ENCODE assay signal across 10 cellular contexts in the genomic region with DNA sequence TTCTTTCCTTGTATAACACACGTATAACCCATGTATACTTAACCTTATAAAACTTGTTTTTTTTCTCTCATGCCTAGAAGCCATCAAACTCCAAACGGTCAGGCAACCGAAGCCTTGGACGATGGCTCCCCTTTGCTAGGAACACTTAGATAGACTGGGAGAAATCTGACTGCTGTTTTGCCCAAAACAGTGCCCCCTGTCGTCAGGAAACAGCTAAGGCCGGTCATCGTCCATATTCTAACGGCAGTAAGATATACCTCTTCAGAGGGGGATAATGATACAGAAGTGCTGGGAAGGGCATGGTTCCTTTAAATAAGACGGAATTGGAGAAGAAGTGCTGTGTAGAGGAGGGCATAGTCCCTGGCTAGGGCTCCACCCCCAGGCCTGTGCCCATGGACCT.
DNase-seq lines count a peak whose midpoint lies in the region; ATAC-seq, FAIRE-seq and TF ChIP-seq lines count a peak whose summit lies in the region.
"Had no signal": no experiment of that assay in that cellular context is flagged by ENCODE, and none has a peak within 500 bp of the region (broad histone marks: within the 10 kb centered on the region; RNA-seq: fewer than 3 reads in every experiment).

No MANE protein-coding gene starts in this region.

- TF ChIP-seq POLR2A in GM12878 (IDR thresholded peaks at IDR 0.05; ENCODE audit: low read depth, low read length) (no peak), gastroesophageal sphincter (IDR thresholded peaks at IDR 0.05) (no peak)

- peaks cover 3 to 4% (median 3%) of the 10 kb centered on the region in 3 donors for H3K27me3 Mint-ChIP-seq in immature natural killer cell (ENCODE audit: low read depth in 3 of 3)

- TF ChIP-seq CTCF in BJ (IDR thresholded peaks at IDR 0.05; ENCODE audit: insufficient read depth, low read depth, low read length) (peak; percentile 42), GM12873 (IDR thresholded peaks at IDR 0.05; ENCODE audit: insufficient read depth, low read depth, low read length, missing control alignments) (peak; percentile 18), GM12878 (IDR thresholded peaks at IDR 0.05 in 2 of 3, conservative IDR thresholded peaks at IDR 0.05 in 1 of 3; ENCODE audit: control insufficient read depth in 2 of 3, extremely low read depth in 1 of 3, insufficient read depth in 1 of 3, low read depth in 3 of 3, low read length in 3 of 3) (peak; percentile 1 to 42 (median 17); a peak in 1 of 6 replicates), gastroesophageal sphincter (IDR thresholded peaks at IDR 0.05) (peak in 1 of 4 experiments; percentile 15)

- H3K36me3 Mint-ChIP-seq in immature natural killer cell = peaks cover 0 to 8% (median 8%) of the 10 kb centered on the region in 3 donors

- H3K27me3 ChIP-seq in BJ (ENCODE audit: control insufficient read depth, insufficient read depth, low read length) (no peaks in the 10 kb centered on the region), GM12878 (replicated peaks in 1 of 2; ENCODE audit: control insufficient read depth in 2 of 2, insufficient read depth in 2 of 2, low read length in 1 of 2) (no peaks in the 10 kb centered on the region), gastroesophageal sphincter (no peaks in the 10 kb centered on the region)

- no peaks in the 10 kb centered on the region for H3K4me1 ChIP-seq in GM12878 (ENCODE audit: control insufficient read depth, insufficient read depth, low read length)
- no peaks in the 10 kb centered on the region for H3K4me1 ChIP-seq in gastroesophageal sphincter

- WGBS in GM12878 (ENCODE audit: insufficient coverage, insufficient replicate concordance, low lambda C conversion rate, missing lambda C conversion rate) = 95% methylated on average over 9 of the region's 9 CpGs
- 72% methylated on average over 8 to 9 of the region's 9 CpGs for WGBS in gastroesophageal sphincter (ENCODE audit: low coverage in 1 of 2), 2 donors

- H3K27ac Mint-ChIP-seq in immature natural killer cell = no peak overlapping the region

- intact Hi-C loops in GM12878 (cut with micrococcal nuclease; ENCODE audit: unreplicated experiment) = no loop called here

- BruUV-seq in GM12878 (replicated peaks; lab: Mats Ljungman, UMichigan) = no TSS peak

- no peaks in the 10 kb centered on the region for H4K20me1 ChIP-seq in GM12878 (ENCODE audit: control insufficient read depth, insufficient read depth)

- TF ChIP-seq EP300 in GM12878 (IDR thresholded peaks at IDR 0.05; ENCODE audit: borderline replicate concordance in 1 of 2, control insufficient read depth in 1 of 2, low read depth in 2 of 2, low read length in 2 of 2) (no peak), gastroesophageal sphincter (IDR thresholded peaks at IDR 0.05) (no peak)

- no peak overlapping the region for H3K4me3 Mint-ChIP-seq in immature natural killer cell

- CTCF ChIA-PET in BJ (lab: Yijun Ruan, JAX) (interaction anchor here (1.0 kb wide), 1 partner anchor 31 kb away, joined by 3 read pairs; no protein-coding TSS in a partner anchor), GM12878 (lab: Yijun Ruan, JAX) (interaction anchor here (0.6 to 2.2 kb wide), 12 partner anchors 8 to 628 kb away, joined by 3 to 7 read pairs (median 4); no protein-coding TSS in a partner anchor)

- no peak for TF ChIP-seq RAD21 in GM12878 (IDR thresholded peaks at IDR 0.05; ENCODE audit: insufficient read depth, low read depth, low read length)

- no peaks in the 10 kb centered on the region for H3K79me2 ChIP-seq in GM12878 (ENCODE audit: control insufficient read depth, insufficient read depth, low read length)

- RAD21 ChIA-PET in GM12878 (lab: Charles Lee; ENCODE audit: unreplicated experiment) = interaction anchor here (0.8 to 2.2 kb wide), 2 partner anchors 226 to 446 kb away, joined by 3 to 9 read pairs; no protein-coding TSS in a partner anchor

- H3K9me3 Mint-ChIP-seq in immature natural killer cell = peaks cover 2 to 13% (median 3%) of the 10 kb centered on the region in 6 donors

- H3K4me3 ChIP-seq in BJ (ENCODE audit: low read depth, low read length) (no peak overlapping the region), GM12878 (no peak overlapping the region), gastroesophageal sphincter (no peak overlapping the region)

- no peak overlapping the region for H2AFZ ChIP-seq in GM12878 (ENCODE audit: control insufficient read depth, low read depth, low read length)

- no peak for DNase-seq in BJ (ENCODE audit: low read depth)
- no peak for DNase-seq in GM12878 (ENCODE audit: low read depth, low spot score)
- DNase-seq in immature natural killer cell = peak in 2 of 3 donors; percentile 6 to 19
- DNase-seq in Kasumi-1 (lab: John Stamatoyannopoulos, UW) = no peak
- DNase-seq in NCI-H2107 (lab: John Stamatoyannopoulos, UW) = no peak
- DNase-seq: activated naive CD4-positive, alpha-beta T cell; NCI-H1092; NCI-H526 had no signal

- ATAC-seq in GM12878 (no peak), gastroesophageal sphincter (no peak)

- FAIRE-seq in GM12878 (lab: Jason Lieb, UNC) = no peak

- H3K4me1 Mint-ChIP-seq in immature natural killer cell = no peaks in the 10 kb centered on the region

- H3K27ac ChIP-seq in GM12878 (ENCODE audit: control insufficient read depth, insufficient read depth) (no peak overlapping the region), gastroesophageal sphincter (no peak overlapping the region)

- no peak overlapping the region for H3K4me2 ChIP-seq in GM12878 (ENCODE audit: control insufficient read depth, insufficient read depth)

- no peak overlapping the region for H3K9ac ChIP-seq in GM12878 (ENCODE audit: control insufficient read depth, insufficient read depth, low read length)

- in situ Hi-C loops in GM12878 (cut with MboI) = no loop called here

- SMC1A ChIA-PET in GM12878 (lab: Charles Lee; ENCODE audit: uncharacterized antibody, unreplicated experiment) = interaction anchor here (1.0 to 1.6 kb wide), 3 partner anchors 23 to 446 kb away, joined by 3 to 9 read pairs (median 3); no protein-coding TSS in a partner anchor

- no peaks in the 10 kb centered on the region for H3K36me3 ChIP-seq in BJ (ENCODE audit: control insufficient read depth, insufficient read depth, low read length)
- H3K36me3 ChIP-seq in GM12878 (ENCODE audit: control insufficient read depth in 2 of 2, insufficient read depth in 2 of 2, low read length in 1 of 2) = no peaks in the 10 kb centered on the region
- H3K36me3 ChIP-seq in gastroesophageal sphincter = peaks cover 0 to 11% of the 10 kb centered on the region in 2 donors

- H3K9me3 ChIP-seq in GM12878 (replicated peaks; ENCODE audit: control insufficient read depth, insufficient read depth, low read length) = peaks cover 5% of the 10 kb centered on the region; the same call in 2 of the 3 replicates
- peaks cover 0 to 26% (median 0%) of the 10 kb centered on the region in 3 donors for H3K9me3 ChIP-seq in gastroesophageal sphincter

- POLR2A ChIA-PET in BJ (lab: Charles Lee) = no interaction called here
- POLR2A ChIA-PET in GM12878 (lab: Charles Lee) = no interaction called here

TF ChIP-seq in GM12878, 131 proteins besides CTCF, POLR2A, EP300 and RAD21:
- TF ChIP-seq, protein P1, sequence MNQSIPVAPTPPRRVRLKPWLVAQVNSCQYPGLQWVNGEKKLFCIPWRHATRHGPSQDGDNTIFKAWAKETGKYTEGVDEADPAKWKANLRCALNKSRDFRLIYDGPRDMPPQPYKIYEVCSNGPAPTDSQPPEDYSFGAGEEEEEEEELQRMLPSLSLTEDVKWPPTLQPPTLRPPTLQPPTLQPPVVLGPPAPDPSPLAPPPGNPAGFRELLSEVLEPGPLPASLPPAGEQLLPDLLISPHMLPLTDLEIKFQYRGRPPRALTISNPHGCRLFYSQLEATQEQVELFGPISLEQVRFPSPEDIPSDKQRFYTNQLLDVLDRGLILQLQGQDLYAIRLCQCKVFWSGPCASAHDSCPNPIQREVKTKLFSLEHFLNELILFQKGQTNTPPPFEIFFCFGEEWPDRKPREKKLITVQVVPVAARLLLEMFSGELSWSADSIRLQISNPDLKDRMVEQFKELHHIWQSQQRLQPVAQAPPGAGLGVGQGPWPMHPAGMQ (IDR thresholded peaks at IDR 0.05; ENCODE audit: borderline replicate concordance) = no peak
- TF ChIP-seq CREB1 (IDR thresholded peaks at IDR 0.05; ENCODE audit: low read depth) = no peak
- no peak for TF ChIP-seq ZNF622 (IDR thresholded peaks at IDR 0.05)
- TF ChIP-seq SMC3 (IDR thresholded peaks at IDR 0.05; ENCODE audit: borderline replicate concordance, low read length) = peak; percentile 14; the same call in 1 of the 2 replicates
- TF ChIP-seq, protein P2, sequence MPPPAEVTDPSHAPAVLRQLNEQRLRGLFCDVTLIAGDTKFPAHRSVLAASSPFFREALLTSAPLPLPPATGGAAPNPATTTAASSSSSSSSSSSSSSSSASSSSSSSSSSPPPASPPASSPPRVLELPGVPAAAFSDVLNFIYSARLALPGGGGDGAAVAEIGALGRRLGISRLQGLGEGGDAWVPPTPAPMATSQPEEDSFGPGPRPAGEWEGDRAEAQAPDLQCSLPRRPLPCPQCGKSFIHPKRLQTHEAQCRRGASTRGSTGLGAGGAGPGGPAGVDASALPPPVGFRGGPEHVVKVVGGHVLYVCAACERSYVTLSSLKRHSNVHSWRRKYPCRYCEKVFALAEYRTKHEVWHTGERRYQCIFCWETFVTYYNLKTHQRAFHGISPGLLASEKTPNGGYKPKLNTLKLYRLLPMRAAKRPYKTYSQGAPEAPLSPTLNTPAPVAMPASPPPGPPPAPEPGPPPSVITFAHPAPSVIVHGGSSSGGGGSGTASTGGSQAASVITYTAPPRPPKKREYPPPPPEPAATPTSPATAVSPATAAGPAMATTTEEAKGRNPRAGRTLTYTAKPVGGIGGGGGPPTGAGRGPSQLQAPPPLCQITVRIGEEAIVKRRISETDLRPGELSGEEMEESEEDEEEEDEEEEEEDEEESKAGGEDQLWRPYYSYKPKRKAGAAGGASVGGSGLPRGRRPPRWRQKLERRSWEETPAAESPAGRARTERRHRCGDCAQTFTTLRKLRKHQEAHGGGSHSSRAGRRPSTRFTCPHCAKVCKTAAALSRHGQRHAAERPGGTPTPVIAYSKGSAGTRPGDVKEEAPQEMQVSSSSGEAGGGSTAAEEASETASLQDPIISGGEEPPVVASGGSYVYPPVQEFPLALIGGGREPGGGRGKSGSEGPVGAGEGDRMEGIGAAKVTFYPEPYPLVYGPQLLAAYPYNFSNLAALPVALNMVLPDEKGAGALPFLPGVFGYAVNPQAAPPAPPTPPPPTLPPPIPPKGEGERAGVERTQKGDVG (CRISPR knock-in tag; IDR thresholded peaks at IDR 0.05) = no peak
TF ChIP-seq in GM12878: peak in this region for 1.

Comparison
In these comparisons a context has a peak if more than half of its experiments do, and no peak if none do; other contexts are left out.
1. DNase-seq: peak in immature natural killer cell (2 of 3); none in BJ (single experiment), GM12878 (single experiment), Kasumi-1 (0 of 2) and NCI-H2107 (single experiment).